Comparison of ENCODE assay signal across 8 cellular contexts in genomic region chr7:66591801-66592596, GRCh38. TPM values are rescaled to one million over a fixed set of nuclear protein-coding genes. Genes with fewer than 3 reads are reported as not detected.
DNase-seq lines count a peak whose midpoint lies in the region; ATAC-seq and TF ChIP-seq lines count a peak whose summit lies in the region.

No MANE protein-coding gene starts in this region.

- H3K9me3 ChIP-seq in BLaER1 treated with 17β-estradiol and CSF1 and Interleukin-3, amounts not matched to agents 10 nM and 100 nM (replicated peaks in 1 of 11): peaks cover 0 to 16% (median 9%) of the 10 kb centered on the region in 11 experiments; a peak in 17 of 22 replicates
- no peaks in the 10 kb centered on the region for H3K9me3 ChIP-seq in liver (ENCODE audit: control insufficient read depth in 4 of 4, low read length in 3 of 4)

- DNase-seq in NCI-H524 treated with DMSO at 0.1 percent for 48 hours (lab: John Stamatoyannopoulos, UW): peak; percentile 3
- DNase-seq in activated CD4-positive, alpha-beta T cell treated with anti-CD3 and anti-CD28 coated beads, Interleukin-2, amount 50 U/mL, for 24 hours (ENCODE audit: low read depth in 1 of 2, low spot score in 1 of 2): peak; percentile 72 to 87
- DNase-seq in dermis blood vessel endothelial cell: peak; percentile 93
- peak; percentile 89 for DNase-seq in stimulated activated CD4-positive, alpha-beta T cell treated with anti-CD3 and anti-CD28 coated beads, Interleukin-4, amount 100 ng/mL, for 1 hour

- peak overlapping the region; percentile 77 to 89 (median 83) for H3K27ac ChIP-seq in BLaER1 treated with 17β-estradiol and CSF1 and Interleukin-3, amounts not matched to agents 10 nM and 100 nM
- peak overlapping the region; percentile 98 to 99 for H3K27ac ChIP-seq in liver (ENCODE audit: low read depth in 1 of 2, low read length in 2 of 2)

- TF ChIP-seq CTCF in liver (IDR thresholded peaks at IDR 0.05; ENCODE audit: low read depth, low read length, missing input control): no peak

- H3K27me3 ChIP-seq in BLaER1 treated with 17β-estradiol and CSF1 and Interleukin-3, amounts not matched to agents 10 nM and 100 nM: no peaks in the 10 kb centered on the region
- no peaks in the 10 kb centered on the region for H3K27me3 ChIP-seq in liver (ENCODE audit: control insufficient read depth in 4 of 4, insufficient read depth in 4 of 4, low read length in 3 of 4)

- TF ChIP-seq RAD21 in liver (IDR thresholded peaks at IDR 0.05): peak in 1 of 2 donors; percentile 37

- H4K20me1 ChIP-seq in BLaER1 treated with 17β-estradiol and CSF1 and Interleukin-3, amounts not matched to agents 10 nM and 100 nM: peaks cover 39 to 52% (median 48%) of the 10 kb centered on the region in 11 experiments

- H3K4me2 ChIP-seq in BLaER1 treated with 17β-estradiol and CSF1 and Interleukin-3, amounts not matched to agents 10 nM and 100 nM: peak overlapping the region; percentile 80 to 97 (median 92)

- H3K9ac ChIP-seq in BLaER1 treated with 17β-estradiol and CSF1 and Interleukin-3, amounts not matched to agents 10 nM and 100 nM: peak overlapping the region; percentile 83 to 97 (median 90)
- H3K9ac ChIP-seq in liver (ENCODE audit: low read depth in 1 of 2, low read length in 2 of 2): peak overlapping the region; percentile 90 to 96

- under 1% methylated on average over 83 of the region's 83 CpGs for WGBS in liver

- H3K4me1 ChIP-seq in BLaER1 treated with 17β-estradiol and CSF1 and Interleukin-3, amounts not matched to agents 10 nM and 100 nM: peaks cover 38 to 50% (median 46%) of the 10 kb centered on the region in 10 experiments
- H3K4me1 ChIP-seq in liver (ENCODE audit: control insufficient read depth in 4 of 4, insufficient read depth in 4 of 4, low read length in 3 of 4): peaks cover 3 to 26% (median 9%) of the 10 kb centered on the region in 4 donors

- peak; percentile 99 for ATAC-seq in GM19324 (IDR thresholded peaks at IDR 0.05; ENCODE audit: low FRiP score, unreplicated experiment)
- ATAC-seq in HG03460 (IDR thresholded peaks at IDR 0.05; ENCODE audit: unreplicated experiment): peak; percentile 97

- H3K36me3 ChIP-seq in BLaER1 treated with 17β-estradiol and CSF1 and Interleukin-3, amounts not matched to agents 10 nM and 100 nM: peaks cover 10 to 12% (median 11%) of the 10 kb centered on the region in 11 experiments; a peak in 19 of 22 replicates
- peaks cover 0 to 2% (median 0%) of the 10 kb centered on the region in 4 donors for H3K36me3 ChIP-seq in liver (ENCODE audit: control insufficient read depth in 4 of 4, insufficient read depth in 3 of 4, low read depth in 1 of 4, low read length in 3 of 4)

- peak overlapping the region; percentile 79 to 99 (median 96) for H3K4me3 ChIP-seq in BLaER1 treated with 17β-estradiol and CSF1 and Interleukin-3, amounts not matched to agents 10 nM and 100 nM
- H3K4me3 ChIP-seq in liver (ENCODE audit: low read depth in 1 of 3, low read length in 3 of 3): peak overlapping the region; percentile 74 to 87 (median 84)

TF ChIP-seq in liver, 16 proteins besides CTCF, POLR2A, EP300 and RAD21:
- TF ChIP-seq MAX (IDR thresholded peaks at IDR 0.05) (peak; percentile 70), YY1 (IDR thresholded peaks at IDR 0.05) (peak; percentile 45), EGR1 (IDR thresholded peaks at IDR 0.05; ENCODE audit: low read depth in 2 of 2) (no peak), SP1 (IDR thresholded peaks at IDR 0.05) (peak; percentile 55), NR2F2 (IDR thresholded peaks at IDR 0.05) (peak; percentile 67), FOXA1 (IDR thresholded peaks at IDR 0.05) (no peak), HNF4A (conservative IDR thresholded peaks at IDR 0.05) (peak; percentile 58 to 74), TAF1 (conservative IDR thresholded peaks at IDR 0.05) (no peak), RXRA (IDR thresholded peaks at IDR 0.05) (peak; percentile 39 to 61), GABPA (IDR thresholded peaks at IDR 0.05 in 1 of 2, conservative IDR thresholded peaks at IDR 0.05 in 1 of 2) (peak; percentile 70 to 91), ATF3 (IDR thresholded peaks at IDR 0.05) (no peak), HNF4G (IDR thresholded peaks at IDR 0.05) (no peak), JUND (IDR thresholded peaks at IDR 0.05) (peak in 1 of 2 donors; percentile 13), FOXA2 (IDR thresholded peaks at IDR 0.05) (no peak)
- TF ChIP-seq, protein P1, sequence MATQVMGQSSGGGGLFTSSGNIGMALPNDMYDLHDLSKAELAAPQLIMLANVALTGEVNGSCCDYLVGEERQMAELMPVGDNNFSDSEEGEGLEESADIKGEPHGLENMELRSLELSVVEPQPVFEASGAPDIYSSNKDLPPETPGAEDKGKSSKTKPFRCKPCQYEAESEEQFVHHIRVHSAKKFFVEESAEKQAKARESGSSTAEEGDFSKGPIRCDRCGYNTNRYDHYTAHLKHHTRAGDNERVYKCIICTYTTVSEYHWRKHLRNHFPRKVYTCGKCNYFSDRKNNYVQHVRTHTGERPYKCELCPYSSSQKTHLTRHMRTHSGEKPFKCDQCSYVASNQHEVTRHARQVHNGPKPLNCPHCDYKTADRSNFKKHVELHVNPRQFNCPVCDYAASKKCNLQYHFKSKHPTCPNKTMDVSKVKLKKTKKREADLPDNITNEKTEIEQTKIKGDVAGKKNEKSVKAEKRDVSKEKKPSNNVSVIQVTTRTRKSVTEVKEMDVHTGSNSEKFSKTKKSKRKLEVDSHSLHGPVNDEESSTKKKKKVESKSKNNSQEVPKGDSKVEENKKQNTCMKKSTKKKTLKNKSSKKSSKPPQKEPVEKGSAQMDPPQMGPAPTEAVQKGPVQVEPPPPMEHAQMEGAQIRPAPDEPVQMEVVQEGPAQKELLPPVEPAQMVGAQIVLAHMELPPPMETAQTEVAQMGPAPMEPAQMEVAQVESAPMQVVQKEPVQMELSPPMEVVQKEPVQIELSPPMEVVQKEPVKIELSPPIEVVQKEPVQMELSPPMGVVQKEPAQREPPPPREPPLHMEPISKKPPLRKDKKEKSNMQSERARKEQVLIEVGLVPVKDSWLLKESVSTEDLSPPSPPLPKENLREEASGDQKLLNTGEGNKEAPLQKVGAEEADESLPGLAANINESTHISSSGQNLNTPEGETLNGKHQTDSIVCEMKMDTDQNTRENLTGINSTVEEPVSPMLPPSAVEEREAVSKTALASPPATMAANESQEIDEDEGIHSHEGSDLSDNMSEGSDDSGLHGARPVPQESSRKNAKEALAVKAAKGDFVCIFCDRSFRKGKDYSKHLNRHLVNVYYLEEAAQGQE (IDR thresholded peaks at IDR 0.05): peak; percentile 19
- TF ChIP-seq, protein P2, sequence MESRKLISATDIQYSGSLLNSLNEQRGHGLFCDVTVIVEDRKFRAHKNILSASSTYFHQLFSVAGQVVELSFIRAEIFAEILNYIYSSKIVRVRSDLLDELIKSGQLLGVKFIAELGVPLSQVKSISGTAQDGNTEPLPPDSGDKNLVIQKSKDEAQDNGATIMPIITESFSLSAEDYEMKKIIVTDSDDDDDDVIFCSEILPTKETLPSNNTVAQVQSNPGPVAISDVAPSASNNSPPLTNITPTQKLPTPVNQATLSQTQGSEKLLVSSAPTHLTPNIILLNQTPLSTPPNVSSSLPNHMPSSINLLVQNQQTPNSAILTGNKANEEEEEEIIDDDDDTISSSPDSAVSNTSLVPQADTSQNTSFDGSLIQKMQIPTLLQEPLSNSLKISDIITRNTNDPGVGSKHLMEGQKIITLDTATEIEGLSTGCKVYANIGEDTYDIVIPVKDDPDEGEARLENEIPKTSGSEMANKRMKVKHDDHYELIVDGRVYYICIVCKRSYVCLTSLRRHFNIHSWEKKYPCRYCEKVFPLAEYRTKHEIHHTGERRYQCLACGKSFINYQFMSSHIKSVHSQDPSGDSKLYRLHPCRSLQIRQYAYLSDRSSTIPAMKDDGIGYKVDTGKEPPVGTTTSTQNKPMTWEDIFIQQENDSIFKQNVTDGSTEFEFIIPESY (IDR thresholded peaks at IDR 0.05): no peak

RNA-seq across cellular contexts. Expression of gene KCTD7, which starts 36.7 kb away (rescaled TPM):
- total RNA-seq in dermis blood vessel endothelial cell (6.2 and 6.5 TPM in 2 replicates), liver (1 to 10 TPM; 4.4 to 5.1 TPM)
- 1 to 10 TPM; 1.4 to 1.5 TPM for polyA plus RNA-seq in liver

Comparison
In these comparisons a context has a peak if more than half of its experiments do, and no peak if none do; other contexts are left out.
1. Peak in every context shown above with its lines: DNase-seq, ATAC-seq, H3K4me3 ChIP-seq and H3K27ac ChIP-seq.
2. DNase-seq: peak in every context shown above with its lines; median percentile 93 in dermis blood vessel endothelial cell; 89 in stimulated activated CD4-positive, alpha-beta T cell treated with anti-CD3 and anti-CD28 coated beads, Interleukin-4, amount 100 ng/mL, for 1 hour; 80 in activated CD4-positive, alpha-beta T cell treated with anti-CD3 and anti-CD28 coated beads, Interleukin-2, amount 50 U/mL, for 24 hours; 3 in NCI-H524 treated with DMSO at 0.1 percent for 48 hours.